Comparison of ENCODE assay signal across 8 cellular contexts in genomic region chr7:128830231-128831177, GRCh38. TPM values are rescaled to one million over a fixed set of nuclear protein-coding genes. Genes with fewer than 3 reads are reported as not detected.
DNase-seq lines count a peak whose midpoint lies in the region; ATAC-seq and TF ChIP-seq lines count a peak whose summit lies in the region.

TSS of gene FLNC (plus strand) at chr7:128830406. CDS start at chr7:128830638, 232 bp downstream.

- peak; percentile 63 to 65 for TF ChIP-seq POLR2A in uterus (IDR thresholded peaks at IDR 0.05)

- TF ChIP-seq CTCF in BE2C (IDR thresholded peaks at IDR 0.05; ENCODE audit: low read depth, low read length) = no peak
- no peak for TF ChIP-seq CTCF in MM.1S (IDR thresholded peaks at IDR 0.05; ENCODE audit: low read length)
- no peak for TF ChIP-seq CTCF in foreskin keratinocyte (conservative IDR thresholded peaks at IDR 0.05)
- TF ChIP-seq CTCF in neural progenitor cell (IDR thresholded peaks at IDR 0.05) = no peak
- no peak for TF ChIP-seq CTCF in uterus (IDR thresholded peaks at IDR 0.05)

- H3K9me3 ChIP-seq in BE2C (no peaks in the 10 kb centered on the region), MM.1S (replicated peaks; ENCODE audit: insufficient read depth, low read length) (no peaks in the 10 kb centered on the region), neural progenitor cell (ENCODE audit: low read depth) (no peaks in the 10 kb centered on the region), uterus (no peaks in the 10 kb centered on the region)

- ATAC-seq in foreskin keratinocyte = peak; percentile 51

- H3K9ac ChIP-seq in MM.1S (ENCODE audit: low read length) (no peak within 1 kb of the TSS), neural progenitor cell (no peak within 1 kb of the TSS)

- H3K27ac ChIP-seq in MM.1S (ENCODE audit: low read length) = no peak within 1 kb of the TSS
- no peak within 1 kb of the TSS for H3K27ac ChIP-seq in foreskin keratinocyte
- no peak within 1 kb of the TSS for H3K27ac ChIP-seq in neural progenitor cell
- peak within 1 kb of the TSS; percentile 92 to 94 for H3K27ac ChIP-seq in uterus

- H3K27me3 Mint-ChIP-seq in neural progenitor cell (ENCODE audit: insufficient read depth, low read depth) = peaks cover 22% of the 10 kb centered on the region

- H3K79me2 ChIP-seq in MM.1S (ENCODE audit: low read length) (no peaks in the 10 kb centered on the region), neural progenitor cell (ENCODE audit: low read depth) (no peaks in the 10 kb centered on the region)

- H3K4me1 Mint-ChIP-seq in neural progenitor cell = peaks cover 52% of the 10 kb centered on the region

- H3K4me3 ChIP-seq in BE2C (ENCODE audit: low read depth, low read length) (peak within 1 kb of the TSS; percentile 88), MM.1S (ENCODE audit: low read length) (peak within 1 kb of the TSS; percentile 31), neural progenitor cell (peak within 1 kb of the TSS; percentile 53), uterus (peak within 1 kb of the TSS; percentile 57 to 70)

- H3F3A ChIP-seq in MM.1S (ENCODE audit: insufficient read depth, low read length) (no peaks in the 10 kb centered on the region), neural progenitor cell (ENCODE audit: low read depth) (peaks cover 52% of the 10 kb centered on the region)

- H3K4me3 Mint-ChIP-seq in neural progenitor cell = peak within 1 kb of the TSS; percentile 83

- no peaks in the 10 kb centered on the region for H3K9me2 ChIP-seq in MM.1S (replicated peaks; ENCODE audit: insufficient read depth, low read length)

- H3K27me3 ChIP-seq in BE2C = no peaks in the 10 kb centered on the region
- H3K27me3 ChIP-seq in MM.1S (replicated peaks; ENCODE audit: insufficient read depth, low read length) = peaks cover 45% of the 10 kb centered on the region
- peaks cover 59% of the 10 kb centered on the region for H3K27me3 ChIP-seq in foreskin keratinocyte
- peaks cover 19% of the 10 kb centered on the region for H3K27me3 ChIP-seq in neural progenitor cell
- no peaks in the 10 kb centered on the region for H3K27me3 ChIP-seq in uterus

- intact Hi-C loops in uterus (cut with DNase I; ENCODE audit: low total_unique reads) = no loop called here

- H3K36me3 ChIP-seq in BE2C (no peaks in the 10 kb centered on the region), MM.1S (replicated peaks; ENCODE audit: insufficient read depth, low read length) (no peaks in the 10 kb centered on the region), neural progenitor cell (no peaks in the 10 kb centered on the region), uterus (no peaks in the 10 kb centered on the region)

- H2AFZ ChIP-seq in MM.1S (ENCODE audit: low read length) = peak within 1 kb of the TSS; percentile 54; the same call in 1 of the 2 replicates
- peak within 1 kb of the TSS; percentile 39 for H2AFZ ChIP-seq in neural progenitor cell (replicated peaks)

- H4K20me1 ChIP-seq in MM.1S (ENCODE audit: insufficient read depth, low read length) (no peaks in the 10 kb centered on the region), neural progenitor cell (ENCODE audit: low read depth) (no peaks in the 10 kb centered on the region)

- H3K36me3 Mint-ChIP-seq in neural progenitor cell = no peaks in the 10 kb centered on the region

- no peaks in the 10 kb centered on the region for H3K9me3 Mint-ChIP-seq in neural progenitor cell

- DNase-seq in BE2C = peak; percentile 57
- DNase-seq in MM.1S = no peak
- peak; percentile 13 for DNase-seq in activated effector memory CD4-positive, alpha-beta T cell treated with Interleukin-2 at 50 U/mL for 16 hours
- no peak for DNase-seq in foreskin keratinocyte
- peak; percentile 74 for DNase-seq in neural progenitor cell (ENCODE audit: low spot score)
- peak; percentile 71 to 75 for DNase-seq in uterus
- DNase-seq in NCI-H2107 (lab: John Stamatoyannopoulos, UW) = no peak
- no peak for DNase-seq in NK-92 (lab: John Stamatoyannopoulos, UW; ENCODE audit: unreplicated experiment)

- H3K4me2 ChIP-seq in MM.1S (ENCODE audit: low read depth, low read length) = peak within 1 kb of the TSS; percentile 69
- peak within 1 kb of the TSS; percentile 83 for H3K4me2 ChIP-seq in neural progenitor cell

- H3K4me1 ChIP-seq in BE2C = peaks cover 23% of the 10 kb centered on the region
- no peaks in the 10 kb centered on the region; the same call in 1 of the 2 replicates for H3K4me1 ChIP-seq in MM.1S (ENCODE audit: low read length)
- no peaks in the 10 kb centered on the region for H3K4me1 ChIP-seq in foreskin keratinocyte
- H3K4me1 ChIP-seq in neural progenitor cell = peaks cover 61% of the 10 kb centered on the region
- H3K4me1 ChIP-seq in uterus = peaks cover 3% of the 10 kb centered on the region in 2 donors

- no peak within 1 kb of the TSS for H3K27ac Mint-ChIP-seq in neural progenitor cell

RNA-seq across cellular contexts. Expression of gene FLNC, which starts in this region (rescaled TPM):
- polyA plus RNA-seq in BE2C (2012; ENCODE audit: insufficient read depth, insufficient read length, low read depth) = 79.3 TPM
- 0.61 and 1.2 TPM in 2 replicates for total RNA-seq in foreskin keratinocyte
- 0.20 and 0.38 TPM in 2 replicates for polyA plus RNA-seq in foreskin keratinocyte
- total RNA-seq in neural progenitor cell (ENCODE audit: low replicate concordance) = 6.7 and 23.7 TPM in 2 replicates
- total RNA-seq in uterus = 100 to 1,000 TPM in 2 of 4 donors, 10 to 100 TPM in 2; 16.5 to 126 (median 105) TPM

Comparison
In these comparisons a context has a peak if more than half of its experiments do, and no peak if none do; other contexts are left out.
1. DNase-seq: peak in BE2C (single experiment), activated effector memory CD4-positive, alpha-beta T cell treated with Interleukin-2 at 50 U/mL for 16 hours (single experiment), neural progenitor cell (single experiment) and uterus (2 of 2); none in MM.1S (single experiment), foreskin keratinocyte (0 of 2), NCI-H2107 (single experiment) and NK-92 (single experiment).
2. H3K4me3 ChIP-seq: peak in every context shown above with its lines; median percentile 88 in BE2C; 64 in uterus; 53 in neural progenitor cell; 31 in MM.1S.
3. H3K27ac ChIP-seq: peak in uterus (2 of 2); none in MM.1S (single experiment), foreskin keratinocyte (single experiment) and neural progenitor cell (single experiment).